ENCODE assay signal across 18 cellular contexts in the genomic region with DNA sequence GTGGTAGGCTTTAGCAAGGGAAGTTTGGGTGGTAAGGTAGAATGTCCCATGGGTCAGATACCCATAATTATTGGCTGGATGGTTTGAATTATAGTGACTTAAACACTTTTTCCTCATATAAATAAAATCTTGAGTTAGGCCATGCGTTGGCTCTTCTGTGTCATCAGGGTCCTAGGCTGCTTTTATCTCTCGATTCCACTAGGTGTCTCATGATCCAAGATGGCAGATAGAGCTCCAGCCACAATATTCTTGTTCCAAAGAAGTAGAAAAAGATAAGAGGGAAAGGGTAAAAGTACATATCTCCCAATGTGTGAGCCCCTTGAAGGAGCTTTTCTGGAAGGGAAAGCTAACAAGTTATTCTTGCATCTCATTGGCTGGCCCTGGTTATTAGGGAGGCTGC.
A peak's percentile ranks its signal among the peaks of the same experiment; 100 is the strongest.
DNase-seq lines count a peak whose midpoint lies in the region; ATAC-seq and TF ChIP-seq lines count a peak whose summit lies in the region.
"Had no signal": no experiment of that assay in that cellular context is flagged by ENCODE, and none has a peak within 500 bp of the region (broad histone marks: within the 10 kb centered on the region; RNA-seq: fewer than 3 reads in every experiment).

No MANE protein-coding gene starts in this region.

- 95% methylated on average over 2 of the region's 2 CpGs for WGBS in right cardiac atrium
- WGBS in thyroid gland, 2 donors = 95 to 98% methylated on average over 2 of the region's 2 CpGs

- POLR2A ChIA-PET in PC-3 (lab: Charles Lee; ENCODE audit: unreplicated experiment) = no interaction called here

- ATAC-seq in right cardiac atrium = no peak
- no peak for ATAC-seq in PC-3

- CTCF ChIA-PET in PC-3 (lab: Charles Lee) = interaction anchor here (0.5 kb wide), 1 partner anchor 146 kb away, joined by 3 read pairs; no protein-coding TSS in a partner anchor

- no peak overlapping the region for H2AFZ ChIP-seq in Karpas-422 (ENCODE audit: low read length)
- no peak overlapping the region for H2AFZ ChIP-seq in PC-3 (ENCODE audit: low read length)

- H3K4me1 Mint-ChIP-seq in endothelial cell (ENCODE audit: unreplicated experiment) = peaks cover 24% of the 10 kb centered on the region

- no peak overlapping the region for H3K4me3 Mint-ChIP-seq in endothelial cell (ENCODE audit: unreplicated experiment)

- H3K9ac ChIP-seq in Karpas-422 (ENCODE audit: low read length) (no peak overlapping the region), PC-3 (ENCODE audit: low read length) (no peak overlapping the region)
- H3K9ac ChIP-seq: BLaER1 treated with 17β-estradiol and CSF1 and Interleukin-3, amounts not matched to agents 10 nM and 100 nM had no signal

- DNase-seq in left ventricle myocardium inferior = no peak
- no peak for DNase-seq in right cardiac atrium
- DNase-seq in Karpas-422 = peak; percentile 54
- no peak for DNase-seq in PC-3
- DNase-seq in thyroid gland = no peak
- no peak for DNase-seq in endothelial cell (ENCODE audit: low spot score)
- DNase-seq in occipital lobe (lab: John Stamatoyannopoulos, UW) = no peak
- DNase-seq in cardiac septum (ENCODE audit: low spot score) = no peak
- DNase-seq: EL, H7, KBM-7, NCI-H1105 treated with DMSO at 0.1 percent for 48 hours, NCI-H187, NCI-H345, NCI-H526, T-helper 2 cell had no signal

- no peak overlapping the region for H3K27ac Mint-ChIP-seq in endothelial cell (ENCODE audit: unreplicated experiment)

- H3K36me3 ChIP-seq in left ventricle myocardium inferior (peaks cover 6% of the 10 kb centered on the region), Karpas-422 (ENCODE audit: insufficient read depth, low read length) (no peaks in the 10 kb centered on the region; the same call in 1 of the 2 replicates), PC-3 (ENCODE audit: low read depth, low read length) (peaks cover 5% of the 10 kb centered on the region; the same call in 1 of the 2 replicates), thyroid gland (no peaks in the 10 kb centered on the region)

- H3K36me3 Mint-ChIP-seq in endothelial cell (ENCODE audit: low read depth, unreplicated experiment) = peaks cover 57% of the 10 kb centered on the region

- TF ChIP-seq CTCF in left ventricle myocardium inferior (IDR thresholded peaks at IDR 0.05; ENCODE audit: borderline replicate concordance) = no peak
- TF ChIP-seq CTCF in PC-3 (conservative IDR thresholded peaks at IDR 0.05; ENCODE audit: low read depth, low read length) = peak; percentile 26
- no peak for TF ChIP-seq CTCF in thyroid gland (IDR thresholded peaks at IDR 0.05)
- TF ChIP-seq CTCF in endothelial cell (IDR thresholded peaks at IDR 0.05; ENCODE audit: unreplicated experiment) = no peak

- BruUV-seq in PC-3 (replicated peaks; lab: Mats Ljungman, UMichigan) = no TSS peak

- H3K27ac ChIP-seq in left ventricle myocardium inferior (replicated peaks) = peak overlapping the region; percentile 83
- no peak overlapping the region for H3K27ac ChIP-seq in right cardiac atrium (ENCODE audit: low read length)
- H3K27ac ChIP-seq in Karpas-422 (ENCODE audit: low read length) = no peak overlapping the region
- no peak overlapping the region for H3K27ac ChIP-seq in PC-3 (ENCODE audit: low read length)
- peak overlapping the region in 2 of 3 donors; percentile 85 to 94 for H3K27ac ChIP-seq in thyroid gland
- H3K27ac ChIP-seq: BLaER1 treated with 17β-estradiol and CSF1 and Interleukin-3, amounts not matched to agents 10 nM and 100 nM; SJSA1 had no signal

- no peak for TF ChIP-seq POLR2A in thyroid gland (IDR thresholded peaks at IDR 0.05)

- H3K79me2 ChIP-seq in Karpas-422 (ENCODE audit: low read length) (no peaks in the 10 kb centered on the region), PC-3 (ENCODE audit: low read length) (no peaks in the 10 kb centered on the region)

- no peaks in the 10 kb centered on the region for H3F3A ChIP-seq in PC-3 (ENCODE audit: low read length, unreplicated experiment)

- H3K4me1 ChIP-seq in left ventricle myocardium inferior (peaks cover 76% of the 10 kb centered on the region), right cardiac atrium (ENCODE audit: control insufficient read depth, insufficient read depth, low read length) (peaks cover 42% of the 10 kb centered on the region), Karpas-422 (ENCODE audit: low read length) (no peaks in the 10 kb centered on the region), PC-3 (ENCODE audit: insufficient read depth, low read length) (no peaks in the 10 kb centered on the region), thyroid gland (peaks cover 43 to 47% of the 10 kb centered on the region in 2 donors)
- H3K4me1 ChIP-seq: SJSA1 had no signal

- peaks cover 8% of the 10 kb centered on the region for H3K27me3 Mint-ChIP-seq in endothelial cell (ENCODE audit: unreplicated experiment)

- H3K4me3 ChIP-seq in left ventricle myocardium inferior = no peak overlapping the region
- no peak overlapping the region for H3K4me3 ChIP-seq in right cardiac atrium (ENCODE audit: low read length)
- no peak overlapping the region for H3K4me3 ChIP-seq in Karpas-422 (ENCODE audit: low read length)
- no peak overlapping the region for H3K4me3 ChIP-seq in PC-3 (ENCODE audit: low read length)
- H3K4me3 ChIP-seq in thyroid gland (replicated peaks in 1 of 3) = no peak overlapping the region
- H3K4me3 ChIP-seq: BLaER1 treated with 17β-estradiol and CSF1 and Interleukin-3, amounts not matched to agents 10 nM and 100 nM; SJSA1 had no signal

- H3K9me3 Mint-ChIP-seq in endothelial cell (ENCODE audit: unreplicated experiment) = no peaks in the 10 kb centered on the region

- no peak overlapping the region for H3K4me2 ChIP-seq in Karpas-422 (ENCODE audit: low read depth, low read length, poor library complexity, severe bottlenecking)
- H3K4me2 ChIP-seq in PC-3 (ENCODE audit: low read length) = no peak overlapping the region
- H3K4me2 ChIP-seq: BLaER1 treated with 17β-estradiol and CSF1 and Interleukin-3, amounts not matched to agents 10 nM and 100 nM had no signal

- H3K9me2 ChIP-seq in Karpas-422 (replicated peaks; ENCODE audit: insufficient read depth, low read length) (no peaks in the 10 kb centered on the region), PC-3 (replicated peaks; ENCODE audit: low read length) (no peaks in the 10 kb centered on the region)

- peaks cover 17% of the 10 kb centered on the region for H3K9me3 ChIP-seq in left ventricle myocardium inferior (replicated peaks)
- no peaks in the 10 kb centered on the region for H3K9me3 ChIP-seq in right cardiac atrium (ENCODE audit: control insufficient read depth, low read length)
- H3K9me3 ChIP-seq in Karpas-422 (ENCODE audit: low read length) = peaks cover 20% of the 10 kb centered on the region
- no peaks in the 10 kb centered on the region for H3K9me3 ChIP-seq in PC-3 (ENCODE audit: low read length)
- no peaks in the 10 kb centered on the region for H3K9me3 ChIP-seq in thyroid gland

- H3K27me3 ChIP-seq in left ventricle myocardium inferior (ENCODE audit: low read depth) (no peaks in the 10 kb centered on the region), right cardiac atrium (ENCODE audit: control insufficient read depth, insufficient read depth) (no peaks in the 10 kb centered on the region), Karpas-422 (ENCODE audit: low read length) (no peaks in the 10 kb centered on the region), PC-3 (ENCODE audit: low read length) (no peaks in the 10 kb centered on the region), thyroid gland (no peaks in the 10 kb centered on the region)
- H3K27me3 ChIP-seq: BLaER1 treated with 17β-estradiol and CSF1 and Interleukin-3, amounts not matched to agents 10 nM and 100 nM; SJSA1 had no signal

- no peaks in the 10 kb centered on the region for H4K20me1 ChIP-seq in Karpas-422 (ENCODE audit: insufficient read depth, low read depth, low read length)
- no peaks in the 10 kb centered on the region for H4K20me1 ChIP-seq in PC-3 (ENCODE audit: low read length)
- H4K20me1 ChIP-seq: BLaER1 treated with 17β-estradiol and CSF1 and Interleukin-3, amounts not matched to agents 10 nM and 100 nM had no signal

- intact Hi-C loops in left ventricle myocardium inferior (cut with micrococcal nuclease) (no loop called here), right cardiac atrium (cut with DNase I) (no loop called here), PC-3 (cut with micrococcal nuclease) (no loop called here), thyroid gland (cut with DNase I) (no loop called here), cardiac septum (cut with DNase I) (no loop called here)

Comparison
In these comparisons a context has a peak if more than half of its experiments do, and no peak if none do; other contexts are left out.
1. H3K27ac ChIP-seq: peak in left ventricle myocardium inferior (single experiment) and thyroid gland (2 of 3); none in right cardiac atrium (single experiment), Karpas-422 (single experiment) and PC-3 (single experiment).